ENCODE assay signal across 10 cellular contexts in genomic region chr1:228744356-228744755, GRCh38. TPM values are rescaled to one million over a fixed set of nuclear protein-coding genes. Genes with fewer than 3 reads are reported as not detected.
"Had no signal": no experiment of that assay in that cellular context is flagged by ENCODE, and none has a peak within 500 bp of the region (broad histone marks: within the 10 kb centered on the region; RNA-seq: fewer than 3 reads in every experiment).

No MANE protein-coding gene starts in this region.

- H3K27ac ChIP-seq: HL-60 had no signal

- H3K4me3 ChIP-seq: GM23338 had no signal

- H3K4me3 Mint-ChIP-seq: GM23338, H9, IgD-negative memory B cell had no signal

- H3K9me3 Mint-ChIP-seq: GM23338, H9 had no signal

- H3K27ac Mint-ChIP-seq: GM23338, H9, IgD-negative memory B cell had no signal

- H3K4me1 Mint-ChIP-seq: IgD-negative memory B cell had no signal

- H3K4me2 ChIP-seq: GM23338 had no signal

- DNase-seq: H9, HCEC 1CT, KBM-7 had no signal

- H3K36me3 Mint-ChIP-seq: IgD-negative memory B cell had no signal

- FAIRE-seq: H1, H54, HepG2 had no signal

- ATAC-seq: GM23338, HepG2 had no signal

- H2AFZ ChIP-seq: GM23338 had no signal

RNA-seq across cellular contexts. Expression of gene RHOU, which starts 9.1 kb away (rescaled TPM):
- total RNA-seq: HT1080 had no signal
